Comparison of ENCODE assay signal across 9 cellular contexts in the genomic region with DNA sequence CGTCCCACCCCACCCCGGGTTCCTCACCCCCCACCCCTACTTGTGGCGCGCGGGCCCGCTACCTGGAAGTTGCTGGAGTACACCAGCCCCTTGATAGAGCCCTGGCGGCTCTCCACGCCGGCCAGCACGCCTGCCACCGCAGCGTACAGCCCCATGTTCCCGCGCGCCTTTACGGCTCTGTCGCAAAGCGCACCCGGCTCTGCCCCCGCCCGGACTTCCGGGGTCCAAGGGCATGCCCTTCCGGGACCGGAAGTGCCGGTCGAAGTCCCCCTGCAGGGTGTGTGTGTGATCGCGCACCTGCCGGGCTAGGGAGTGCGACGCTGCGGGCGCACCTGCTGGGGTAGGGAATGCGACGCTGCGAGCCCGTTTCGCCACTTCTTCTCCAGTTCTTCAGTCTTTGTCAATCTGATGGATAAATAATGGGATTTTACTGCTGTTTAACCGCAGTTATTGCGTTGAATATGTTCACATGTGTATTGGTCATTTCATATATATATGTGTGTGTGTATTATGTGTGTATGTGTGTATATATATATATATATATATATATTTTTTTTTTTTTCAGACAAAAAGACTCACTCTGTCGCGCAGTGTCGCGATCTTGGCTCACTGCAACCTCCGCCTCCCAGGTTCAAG. TPM values are rescaled to one million over a fixed set of nuclear protein-coding genes. Genes with fewer than 3 reads are reported as not detected.
DNase-seq lines count a peak whose midpoint lies in the region; ATAC-seq and TF ChIP-seq lines count a peak whose summit lies in the region.
"Not testable (repeated sequence)": the region's sequence is repeated elsewhere in the genome, so short reads cannot be mapped to it uniquely, and the experiment has no call there.
"Had no signal": no experiment of that assay in that cellular context is flagged by ENCODE, and none has a peak within 500 bp of the region (broad histone marks: within the 10 kb centered on the region; RNA-seq: fewer than 3 reads in every experiment).

No MANE protein-coding gene starts in this region.

- not testable (repeated sequence) for H3K9me3 Mint-ChIP-seq in activated CD8-positive, alpha-beta T cell treated with anti-CD3 and anti-CD28 coated beads, Interleukin-2, amount 10 ng/mL, durations not matched to agents 7 days and 5 days (ENCODE audit: insufficient read depth); effector memory CD8-positive, alpha-beta T cell; memory B cell; stimulated activated naive CD8-positive, alpha-beta T cell treated with anti-CD3 and anti-CD28 coated beads, Interleukin-15, amount 100 ng/mL, for 72 hours

- H3K27me3 Mint-ChIP-seq in activated CD8-positive, alpha-beta T cell treated with anti-CD3 and anti-CD28 coated beads, Interleukin-2, amount 10 ng/mL, durations not matched to agents 7 days and 5 days (ENCODE audit: low read depth); effector memory CD8-positive, alpha-beta T cell; memory B cell; stimulated activated naive CD8-positive, alpha-beta T cell treated with anti-CD3 and anti-CD28 coated beads, Interleukin-15, amount 100 ng/mL, for 72 hours: not testable (repeated sequence)

- POLR2A ChIA-PET in activated CD8-positive, alpha-beta T cell treated with anti-CD3 and anti-CD28 coated beads, Interleukin-2, amount 10 ng/mL, durations not matched to agents 7 days and 5 days (lab: Charles Lee), result not testable (repeated sequence)

- not testable (repeated sequence) for H3K36me3 ChIP-seq in GM06990 (ENCODE audit: control insufficient read depth, insufficient read depth, low read length); HUES64 (ENCODE audit: insufficient read depth, low read length)

- not testable (repeated sequence) for TF ChIP-seq CTCF in GM06990 (IDR thresholded peaks at IDR 0.05; ENCODE audit: insufficient read depth, low read length, poor library complexity, severe bottlenecking)

- not testable (repeated sequence) for H3K36me3 Mint-ChIP-seq in activated CD8-positive, alpha-beta T cell treated with anti-CD3 and anti-CD28 coated beads, Interleukin-2, amount 10 ng/mL, durations not matched to agents 7 days and 5 days (ENCODE audit: low read depth); effector memory CD8-positive, alpha-beta T cell (ENCODE audit: insufficient read depth); memory B cell

- not testable (repeated sequence) for H3K4me1 ChIP-seq in HUES64 (ENCODE audit: insufficient read depth, low read length)

- H3K4me3 ChIP-seq in GM06990 (replicated peaks; ENCODE audit: low read depth, low read length) (peak overlapping the region; percentile 33), HUES64 (ENCODE audit: low read length) (peak overlapping the region; percentile 36; the same call in 1 of the 2 replicates)

- H3K4me3 Mint-ChIP-seq in activated CD8-positive, alpha-beta T cell treated with anti-CD3 and anti-CD28 coated beads, Interleukin-2, amount 10 ng/mL, durations not matched to agents 7 days and 5 days, result peak overlapping the region; percentile 60
- H3K4me3 Mint-ChIP-seq in effector memory CD8-positive, alpha-beta T cell, result peak overlapping the region; percentile 55 to 65
- H3K4me3 Mint-ChIP-seq in memory B cell, result peak overlapping the region; percentile 76
- H3K4me3 Mint-ChIP-seq in stimulated activated naive CD8-positive, alpha-beta T cell treated with anti-CD3 and anti-CD28 coated beads, Interleukin-15, amount 100 ng/mL, for 72 hours, result peak overlapping the region; percentile 66

- not testable (repeated sequence) for H3K27ac ChIP-seq in HUES64 (ENCODE audit: low read depth, low read length)

- CTCF ChIA-PET in activated CD8-positive, alpha-beta T cell treated with anti-CD3 and anti-CD28 coated beads, Interleukin-2, amount 10 ng/mL, durations not matched to agents 7 days and 5 days (lab: Charles Lee), result not testable (repeated sequence)

- WGBS in HUES64, result no CpG with 5 or more reads among the region's 45 CpGs

- ATAC-seq in GM19467 (IDR thresholded peaks at IDR 0.05; ENCODE audit: unreplicated experiment), result peak; percentile 84
- ATAC-seq in HG02885 (IDR thresholded peaks at IDR 0.05; ENCODE audit: poor library complexity, unreplicated experiment), result peak; percentile 91
- ATAC-seq in activated CD8-positive, alpha-beta T cell treated with anti-CD3 and anti-CD28 coated beads, Interleukin-2, amount 10 ng/mL, durations not matched to agents 7 days and 5 days, result peak; percentile 96
- peak; percentile 94 for ATAC-seq in effector memory CD8-positive, alpha-beta T cell (replicated peaks)
- peak; percentile 94 for ATAC-seq in memory B cell (ENCODE audit: low read depth)
- peak; percentile 94 for ATAC-seq in stimulated activated naive CD8-positive, alpha-beta T cell treated with anti-CD3 and anti-CD28 coated beads, Interleukin-15, amount 100 ng/mL, for 72 hours

- H3K9me3 ChIP-seq in HUES64 (ENCODE audit: insufficient read depth, low read depth, low read length), result not testable (repeated sequence)

- DNase-seq in GM06990 (ENCODE audit: extremely low read depth, insufficient read length); activated CD8-positive, alpha-beta T cell treated with anti-CD3 and anti-CD28 coated beads, Interleukin-2, amount 10 ng/mL, durations not matched to agents 7 days and 5 days; effector memory CD8-positive, alpha-beta T cell; memory B cell (ENCODE audit: low spot score in 2 of 2): not testable (repeated sequence)
- peak in 1 of 2 donors; percentile 35 for DNase-seq in stimulated activated naive CD8-positive, alpha-beta T cell treated with anti-CD3 and anti-CD28 coated beads, Interleukin-15, amount 100 ng/mL, for 72 hours

- not testable (repeated sequence) for H3K9ac ChIP-seq in HUES64 (ENCODE audit: low read depth, low read length)

- H3K27ac Mint-ChIP-seq in activated CD8-positive, alpha-beta T cell treated with anti-CD3 and anti-CD28 coated beads, Interleukin-2, amount 10 ng/mL, durations not matched to agents 7 days and 5 days, result peak overlapping the region; percentile 61
- H3K27ac Mint-ChIP-seq in effector memory CD8-positive, alpha-beta T cell; memory B cell; stimulated activated naive CD8-positive, alpha-beta T cell treated with anti-CD3 and anti-CD28 coated beads, Interleukin-15, amount 100 ng/mL, for 72 hours: not testable (repeated sequence)

- H3K4me1 Mint-ChIP-seq in activated CD8-positive, alpha-beta T cell treated with anti-CD3 and anti-CD28 coated beads, Interleukin-2, amount 10 ng/mL, durations not matched to agents 7 days and 5 days (ENCODE audit: low read depth); effector memory CD8-positive, alpha-beta T cell (ENCODE audit: low read depth in 2 of 2); memory B cell; stimulated activated naive CD8-positive, alpha-beta T cell treated with anti-CD3 and anti-CD28 coated beads, Interleukin-15, amount 100 ng/mL, for 72 hours: not testable (repeated sequence)

- not testable (repeated sequence) for H3K27me3 ChIP-seq in GM06990 (replicated peaks; ENCODE audit: control insufficient read depth, insufficient read depth, low read length); HUES64 (ENCODE audit: insufficient read depth, low read length)

RNA-seq across cellular contexts. Expression of gene TRIM74, which starts 14.6 kb away (rescaled TPM):
- not detected for polyA plus RNA-seq in HUES64 (2013, experiment 1 of 2)
- polyA plus RNA-seq in HUES64 (2013, experiment 2 of 2), result not detected
- 1 to 10 TPM; 1.4 to 1.7 TPM for total RNA-seq in activated CD8-positive, alpha-beta T cell treated with anti-CD3 and anti-CD28 coated beads, Interleukin-2, amount 10 ng/mL, durations not matched to agents 7 days and 5 days
- total RNA-seq: fibroblast of lung had no signal
- polyA plus RNA-seq: fibroblast of lung had no signal

RNA-seq across cellular contexts. Expression of gene POM121, which starts 29.8 kb away (rescaled TPM):
- polyA plus RNA-seq in HUES64 (2013, experiment 1 of 2), result 38.9 TPM
- polyA plus RNA-seq in HUES64 (2013, experiment 2 of 2), result 41.6 TPM
- total RNA-seq in activated CD8-positive, alpha-beta T cell treated with anti-CD3 and anti-CD28 coated beads, Interleukin-2, amount 10 ng/mL, durations not matched to agents 7 days and 5 days, result 10 to 100 TPM; 58.4 to 63.4 TPM
